Comparison of ENCODE assay signal across 7 cellular contexts in genomic region chr22:40995821-40996220, GRCh38.
"Had no signal": no experiment of that assay in that cellular context is flagged by ENCODE, and none has a peak within 500 bp of the region (broad histone marks: within the 10 kb centered on the region; RNA-seq: fewer than 3 reads in every experiment).

No MANE protein-coding gene starts in this region.

- H3K27ac Mint-ChIP-seq: IgD-negative memory B cell had no signal

- ATAC-seq: HepG2 had no signal

- H3K4me3 Mint-ChIP-seq: H9, IgD-negative memory B cell had no signal

- H2AFZ ChIP-seq: GM23248 had no signal

- H3K4me3 ChIP-seq: GM23248 had no signal

- H3K4me1 Mint-ChIP-seq: H9 had no signal

- DNase-seq: GM23248, H9, HCEC 1CT, KBM-7 had no signal

- H3K9ac ChIP-seq: GM23248 had no signal

- H3K27ac ChIP-seq: GM23248, HL-60 had no signal
